In genomic region chr3:144900366-144900765, GRCh38 we compare ENCODE assay signal across 19 cellular contexts.
"Had no signal": no experiment of that assay in that cellular context is flagged by ENCODE, and none has a peak within 500 bp of the region (broad histone marks: within the 10 kb centered on the region; RNA-seq: fewer than 3 reads in every experiment).

No MANE protein-coding gene starts in this region.

- FAIRE-seq: bronchial epithelial cell, urothelium cell line had no signal

- H3K4me1 ChIP-seq: adrenal gland, heart right ventricle, left lung, transverse colon had no signal

- H3K4me3 ChIP-seq: adrenal gland, coronary artery, heart right ventricle, left lung, transverse colon had no signal

- H3K36me3 ChIP-seq: adrenal gland, heart right ventricle, left lung, transverse colon had no signal

- DNase-seq: activated T-cell treated with anti-CD3 and anti-CD28 coated beads, Interleukin-2, amount 50 U/mL, for 24 hours; adrenal gland; endodermal cell; heart right ventricle; left lung; naive thymus-derived CD8-positive, alpha-beta T cell; stimulated activated CD4-positive, alpha-beta T cell treated with anti-CD3 and anti-CD28 coated beads, Interleukin-2, amount 100 ng/mL, for 48 hours; stimulated activated CD8-positive, alpha-beta memory T cell treated with anti-CD3 and anti-CD28 coated beads, Interleukin-4, amount 100 ng/mL, for 48 hours; stimulated activated naive B cell treated with anti-CD40 and anti-IgM and Interleukin-4, amounts not matched to agents 10 μg/mL and 1 μg/mL and 100 μg/mL, for 72 hours; SW 1271; T-helper 17 cell; transverse colon had no signal

- ATAC-seq: activated CD4-positive, CD25-positive, alpha-beta regulatory T cell treated with anti-CD3 and anti-CD28 coated beads, Interleukin-2, amount 50 U/mL, for 24 hours; activated naive CD4-positive, alpha-beta T cell treated with anti-CD3 and anti-CD28 coated beads, Interleukin-2, amount 50 U/mL, for 72 hours; activated T-helper 17 cell treated with anti-CD3 and anti-CD28 coated beads, Interleukin-2, amount 50 U/mL, for 72 hours; heart right ventricle; left lung; naive thymus-derived CD8-positive, alpha-beta T cell; sciatic nerve; stimulated activated naive B cell treated with anti-CD40 and anti-IgM and Interleukin-4, amounts not matched to agents 10 μg/mL and 1 μg/mL and 100 μg/mL, for 72 hours; T-helper 17 cell had no signal

- H3K27me3 ChIP-seq: adrenal gland, heart right ventricle, left lung, transverse colon had no signal

- H3K27ac ChIP-seq: adrenal gland, coronary artery, heart right ventricle, left lung, transverse colon had no signal

- H3K9me3 ChIP-seq: adrenal gland, transverse colon had no signal
